Comparison of ENCODE assay signal across 1 cellular context in the genomic region with DNA sequence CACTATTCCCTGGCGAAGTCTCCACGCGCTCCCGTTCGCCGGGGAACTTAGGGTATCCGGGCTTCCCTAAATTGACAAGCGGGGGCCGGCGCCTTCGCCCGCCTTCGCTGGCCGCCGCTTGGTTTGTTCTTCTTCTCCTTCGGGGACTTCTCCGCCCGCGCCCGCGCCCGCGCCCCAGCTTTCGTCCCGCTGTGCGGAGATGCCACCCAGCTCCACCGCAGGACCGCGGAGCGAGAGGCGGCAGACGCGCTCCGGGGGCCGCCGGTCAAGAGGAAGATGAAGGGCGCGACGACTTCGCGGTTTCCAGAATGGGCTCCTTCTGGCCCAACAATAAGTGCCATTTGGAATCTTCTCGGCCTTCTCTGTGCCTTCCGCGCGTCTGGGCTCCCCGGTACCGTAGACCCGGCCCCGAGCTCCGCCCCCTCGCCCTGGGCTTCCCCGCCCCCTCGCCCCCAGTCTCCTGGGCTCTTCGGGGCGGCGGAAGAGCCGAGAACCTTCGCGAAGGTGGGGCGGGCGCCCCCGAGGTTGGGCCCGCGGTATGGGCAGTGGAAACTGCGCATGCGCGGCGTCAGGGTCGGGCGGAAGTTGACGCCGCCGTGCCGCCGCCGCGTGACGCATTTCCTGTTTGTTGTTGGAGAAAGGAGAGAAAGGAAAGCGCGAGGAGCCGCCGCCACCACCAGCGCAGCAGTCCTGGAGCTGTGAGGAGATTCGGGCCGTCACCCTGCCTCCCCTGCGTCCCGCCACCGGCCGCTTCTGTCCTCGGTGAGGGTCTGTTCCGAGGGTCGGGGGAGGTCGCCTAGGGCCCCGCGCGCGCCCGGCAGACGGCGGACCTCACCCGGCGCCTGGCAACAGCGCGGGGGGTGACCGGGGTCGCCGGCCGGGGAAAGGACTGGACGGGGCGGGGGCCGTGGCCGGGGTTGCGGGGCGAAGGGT.
TF ChIP-seq lines count a peak whose summit lies in the region.

A gene (plus strand): TSS at position 622 of the 933 bp plus-strand sequence. CDS start 21,569 bp downstream, outside the sequence.

TF ChIP-seq in K562, 482 proteins besides CTCF, POLR2A, EP300 and RAD21 (continued from another document and continues in another):
- TF ChIP-seq, protein P1, sequence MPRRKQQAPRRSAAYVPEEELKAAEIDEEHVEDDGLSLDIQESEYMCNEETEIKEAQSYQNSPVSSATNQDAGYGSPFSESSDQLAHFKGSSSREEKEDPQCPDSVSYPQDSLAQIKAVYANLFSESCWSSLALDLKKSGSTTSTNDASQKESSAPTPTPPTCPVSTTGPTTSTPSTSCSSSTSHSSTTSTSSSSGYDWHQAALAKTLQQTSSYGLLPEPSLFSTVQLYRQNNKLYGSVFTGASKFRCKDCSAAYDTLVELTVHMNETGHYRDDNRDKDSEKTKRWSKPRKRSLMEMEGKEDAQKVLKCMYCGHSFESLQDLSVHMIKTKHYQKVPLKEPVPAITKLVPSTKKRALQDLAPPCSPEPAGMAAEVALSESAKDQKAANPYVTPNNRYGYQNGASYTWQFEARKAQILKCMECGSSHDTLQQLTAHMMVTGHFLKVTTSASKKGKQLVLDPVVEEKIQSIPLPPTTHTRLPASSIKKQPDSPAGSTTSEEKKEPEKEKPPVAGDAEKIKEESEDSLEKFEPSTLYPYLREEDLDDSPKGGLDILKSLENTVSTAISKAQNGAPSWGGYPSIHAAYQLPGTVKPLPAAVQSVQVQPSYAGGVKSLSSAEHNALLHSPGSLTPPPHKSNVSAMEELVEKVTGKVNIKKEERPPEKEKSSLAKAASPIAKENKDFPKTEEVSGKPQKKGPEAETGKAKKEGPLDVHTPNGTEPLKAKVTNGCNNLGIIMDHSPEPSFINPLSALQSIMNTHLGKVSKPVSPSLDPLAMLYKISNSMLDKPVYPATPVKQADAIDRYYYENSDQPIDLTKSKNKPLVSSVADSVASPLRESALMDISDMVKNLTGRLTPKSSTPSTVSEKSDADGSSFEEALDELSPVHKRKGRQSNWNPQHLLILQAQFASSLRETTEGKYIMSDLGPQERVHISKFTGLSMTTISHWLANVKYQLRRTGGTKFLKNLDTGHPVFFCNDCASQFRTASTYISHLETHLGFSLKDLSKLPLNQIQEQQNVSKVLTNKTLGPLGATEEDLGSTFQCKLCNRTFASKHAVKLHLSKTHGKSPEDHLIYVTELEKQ (CRISPR knock-in tag; IDR thresholded peaks at IDR 0.05) = no peak
- TF ChIP-seq JUNB (CRISPR knock-in tag; conservative IDR thresholded peaks at IDR 0.05) (no peak), ZNF583 (CRISPR knock-in tag; IDR thresholded peaks at IDR 0.05) (no peak), POLR2B (IDR thresholded peaks at IDR 0.05; ENCODE audit: low read depth, partially characterized antibody) (peak; percentile 95), CBFB (CRISPR knock-in tag; IDR thresholded peaks at IDR 0.05) (no peak), XRCC5 (IDR thresholded peaks at IDR 0.05; ENCODE audit: low read depth, low read length) (no peak), NFIC (IDR thresholded peaks at IDR 0.05) (no peak), KAT8 (IDR thresholded peaks at IDR 0.05; ENCODE audit: low read depth) (no peak), ILK (tag; IDR thresholded peaks at IDR 0.05; ENCODE audit: borderline replicate concordance, low read depth) (no peak), LARP7 (IDR thresholded peaks at IDR 0.05) (no peak), NFRKB (IDR thresholded peaks at IDR 0.05; ENCODE audit: low read depth) (peak; percentile 42; the same call in 1 of the 2 replicates), ZFP36 (IDR thresholded peaks at IDR 0.05; ENCODE audit: low read depth, low read length, partially characterized antibody) (no peak), ZNF785 (CRISPR knock-in tag; IDR thresholded peaks at IDR 0.05) (no peak), SMAD1 (IDR thresholded peaks at IDR 0.05; ENCODE audit: low read depth, low read length, partially characterized antibody) (no peak), HCFC1 (IDR thresholded peaks at IDR 0.05; ENCODE audit: low read depth, low read length) (peak; percentile 87), TGIF2 (CRISPR knock-in tag; IDR thresholded peaks at IDR 0.05) (0 out of 2 replicates have a peak, but pooled peaks have one; percentile 46), SIN3B (IDR thresholded peaks at IDR 0.05; ENCODE audit: low read depth) (peak; percentile 69; the same call in 1 of the 2 replicates), ZNF23 (CRISPR knock-in tag; IDR thresholded peaks at IDR 0.05) (no peak), KLF13 (tag; IDR thresholded peaks at IDR 0.05; ENCODE audit: borderline replicate concordance, low read depth) (no peak), GABPB2 (CRISPR knock-in tag; conservative IDR thresholded peaks at IDR 0.05) (no peak), RAD51 (IDR thresholded peaks at IDR 0.05; ENCODE audit: borderline replicate concordance, low read depth) (no peak), EZH2 (IDR thresholded peaks at IDR 0.05; ENCODE audit: borderline replicate concordance, low read depth, low read length) (no peak), NCOR1 (IDR thresholded peaks at IDR 0.05) (no peak), RBM22 (IDR thresholded peaks at IDR 0.05; ENCODE audit: low read depth, low read length, poor library complexity, severe bottlenecking) (no peak), ATF1 (CRISPR knock-in tag; IDR thresholded peaks at IDR 0.05) (peak; percentile 63; the same call in 1 of the 2 replicates), ATF1 (tag; IDR thresholded peaks at IDR 0.05) (peak; percentile 97), GATAD2A (IDR thresholded peaks at IDR 0.05) (no peak)
- TF ChIP-seq, protein P2, sequence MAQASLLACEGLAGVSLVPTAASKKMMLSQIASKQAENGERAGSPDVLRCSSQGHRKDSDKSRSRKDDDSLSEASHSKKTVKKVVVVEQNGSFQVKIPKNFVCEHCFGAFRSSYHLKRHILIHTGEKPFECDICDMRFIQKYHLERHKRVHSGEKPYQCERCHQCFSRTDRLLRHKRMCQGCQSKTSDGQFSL (CRISPR knock-in tag; IDR thresholded peaks at IDR 0.05) = no peak
- TF ChIP-seq, protein P2 (tag; IDR thresholded peaks at IDR 0.05) = no peak
- TF ChIP-seq, protein P3, sequence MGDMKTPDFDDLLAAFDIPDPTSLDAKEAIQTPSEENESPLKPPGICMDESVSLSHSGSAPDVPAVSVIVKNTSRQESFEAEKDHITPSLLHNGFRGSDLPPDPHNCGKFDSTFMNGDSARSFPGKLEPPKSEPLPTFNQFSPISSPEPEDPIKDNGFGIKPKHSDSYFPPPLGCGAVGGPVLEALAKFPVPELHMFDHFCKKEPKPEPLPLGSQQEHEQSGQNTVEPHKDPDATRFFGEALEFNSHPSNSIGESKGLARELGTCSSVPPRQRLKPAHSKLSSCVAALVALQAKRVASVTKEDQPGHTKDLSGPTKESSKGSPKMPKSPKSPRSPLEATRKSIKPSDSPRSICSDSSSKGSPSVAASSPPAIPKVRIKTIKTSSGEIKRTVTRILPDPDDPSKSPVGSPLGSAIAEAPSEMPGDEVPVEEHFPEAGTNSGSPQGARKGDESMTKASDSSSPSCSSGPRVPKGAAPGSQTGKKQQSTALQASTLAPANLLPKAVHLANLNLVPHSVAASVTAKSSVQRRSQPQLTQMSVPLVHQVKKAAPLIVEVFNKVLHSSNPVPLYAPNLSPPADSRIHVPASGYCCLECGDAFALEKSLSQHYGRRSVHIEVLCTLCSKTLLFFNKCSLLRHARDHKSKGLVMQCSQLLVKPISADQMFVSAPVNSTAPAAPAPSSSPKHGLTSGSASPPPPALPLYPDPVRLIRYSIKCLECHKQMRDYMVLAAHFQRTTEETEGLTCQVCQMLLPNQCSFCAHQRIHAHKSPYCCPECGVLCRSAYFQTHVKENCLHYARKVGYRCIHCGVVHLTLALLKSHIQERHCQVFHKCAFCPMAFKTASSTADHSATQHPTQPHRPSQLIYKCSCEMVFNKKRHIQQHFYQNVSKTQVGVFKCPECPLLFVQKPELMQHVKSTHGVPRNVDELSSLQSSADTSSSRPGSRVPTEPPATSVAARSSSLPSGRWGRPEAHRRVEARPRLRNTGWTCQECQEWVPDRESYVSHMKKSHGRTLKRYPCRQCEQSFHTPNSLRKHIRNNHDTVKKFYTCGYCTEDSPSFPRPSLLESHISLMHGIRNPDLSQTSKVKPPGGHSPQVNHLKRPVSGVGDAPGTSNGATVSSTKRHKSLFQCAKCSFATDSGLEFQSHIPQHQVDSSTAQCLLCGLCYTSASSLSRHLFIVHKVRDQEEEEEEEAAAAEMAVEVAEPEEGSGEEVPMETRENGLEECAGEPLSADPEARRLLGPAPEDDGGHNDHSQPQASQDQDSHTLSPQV (IDR thresholded peaks at IDR 0.05) = peak; percentile 59; the same call in 1 of the 2 replicates
- TF ChIP-seq, protein P4, sequence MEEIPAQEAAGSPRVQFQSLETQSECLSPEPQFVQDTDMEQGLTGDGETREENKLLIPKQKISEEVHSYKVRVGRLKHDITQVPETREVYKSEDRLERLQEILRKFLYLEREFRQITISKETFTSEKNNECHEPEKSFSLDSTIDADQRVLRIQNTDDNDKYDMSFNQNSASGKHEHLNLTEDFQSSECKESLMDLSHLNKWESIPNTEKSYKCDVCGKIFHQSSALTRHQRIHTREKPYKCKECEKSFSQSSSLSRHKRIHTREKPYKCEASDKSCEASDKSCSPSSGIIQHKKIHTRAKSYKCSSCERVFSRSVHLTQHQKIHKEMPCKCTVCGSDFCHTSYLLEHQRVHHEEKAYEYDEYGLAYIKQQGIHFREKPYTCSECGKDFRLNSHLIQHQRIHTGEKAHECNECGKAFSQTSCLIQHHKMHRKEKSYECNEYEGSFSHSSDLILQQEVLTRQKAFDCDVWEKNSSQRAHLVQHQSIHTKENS (CRISPR knock-in tag; IDR thresholded peaks at IDR 0.05) = no peak
- TF ChIP-seq, protein P5, sequence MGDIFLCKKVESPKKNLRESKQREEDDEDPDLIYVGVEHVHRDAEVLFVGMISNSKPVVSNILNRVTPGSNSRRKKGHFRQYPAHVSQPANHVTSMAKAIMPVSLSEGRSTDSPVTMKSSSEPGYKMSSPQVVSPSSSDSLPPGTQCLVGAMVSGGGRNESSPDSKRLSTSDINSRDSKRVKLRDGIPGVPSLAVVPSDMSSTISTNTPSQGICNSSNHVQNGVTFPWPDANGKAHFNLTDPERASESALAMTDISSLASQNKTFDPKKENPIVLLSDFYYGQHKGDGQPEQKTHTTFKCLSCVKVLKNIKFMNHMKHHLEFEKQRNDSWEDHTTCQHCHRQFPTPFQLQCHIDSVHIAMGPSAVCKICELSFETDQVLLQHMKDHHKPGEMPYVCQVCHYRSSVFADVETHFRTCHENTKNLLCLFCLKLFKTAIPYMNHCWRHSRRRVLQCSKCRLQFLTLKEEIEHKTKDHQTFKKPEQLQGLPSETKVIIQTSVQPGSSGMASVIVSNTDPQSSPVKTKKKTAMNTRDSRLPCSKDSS (IDR thresholded peaks at IDR 0.05; ENCODE audit: low read depth, partially characterized antibody) = no peak
- TF ChIP-seq, protein P6, sequence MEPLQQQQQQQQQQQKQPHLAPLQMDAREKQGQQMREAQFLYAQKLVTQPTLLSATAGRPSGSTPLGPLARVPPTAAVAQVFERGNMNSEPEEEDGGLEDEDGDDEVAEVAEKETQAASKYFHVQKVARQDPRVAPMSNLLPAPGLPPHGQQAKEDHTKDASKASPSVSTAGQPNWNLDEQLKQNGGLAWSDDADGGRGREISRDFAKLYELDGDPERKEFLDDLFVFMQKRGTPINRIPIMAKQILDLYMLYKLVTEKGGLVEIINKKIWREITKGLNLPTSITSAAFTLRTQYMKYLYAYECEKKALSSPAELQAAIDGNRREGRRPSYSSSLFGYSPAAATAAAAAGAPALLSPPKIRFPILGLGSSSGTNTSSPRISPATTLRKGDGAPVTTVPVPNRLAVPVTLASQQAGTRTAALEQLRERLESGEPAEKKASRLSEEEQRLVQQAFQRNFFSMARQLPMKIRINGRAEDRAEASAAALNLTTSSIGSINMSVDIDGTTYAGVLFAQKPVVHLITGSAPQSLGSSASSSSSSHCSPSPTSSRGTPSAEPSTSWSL (CRISPR knock-in tag; IDR thresholded peaks at IDR 0.05; ENCODE audit: borderline replicate concordance) = no peak
- TF ChIP-seq, protein P7, sequence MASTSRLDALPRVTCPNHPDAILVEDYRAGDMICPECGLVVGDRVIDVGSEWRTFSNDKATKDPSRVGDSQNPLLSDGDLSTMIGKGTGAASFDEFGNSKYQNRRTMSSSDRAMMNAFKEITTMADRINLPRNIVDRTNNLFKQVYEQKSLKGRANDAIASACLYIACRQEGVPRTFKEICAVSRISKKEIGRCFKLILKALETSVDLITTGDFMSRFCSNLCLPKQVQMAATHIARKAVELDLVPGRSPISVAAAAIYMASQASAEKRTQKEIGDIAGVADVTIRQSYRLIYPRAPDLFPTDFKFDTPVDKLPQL (IDR thresholded peaks at IDR 0.05; ENCODE audit: extremely low read depth, insufficient read length) = no peak
- TF ChIP-seq, protein P8, sequence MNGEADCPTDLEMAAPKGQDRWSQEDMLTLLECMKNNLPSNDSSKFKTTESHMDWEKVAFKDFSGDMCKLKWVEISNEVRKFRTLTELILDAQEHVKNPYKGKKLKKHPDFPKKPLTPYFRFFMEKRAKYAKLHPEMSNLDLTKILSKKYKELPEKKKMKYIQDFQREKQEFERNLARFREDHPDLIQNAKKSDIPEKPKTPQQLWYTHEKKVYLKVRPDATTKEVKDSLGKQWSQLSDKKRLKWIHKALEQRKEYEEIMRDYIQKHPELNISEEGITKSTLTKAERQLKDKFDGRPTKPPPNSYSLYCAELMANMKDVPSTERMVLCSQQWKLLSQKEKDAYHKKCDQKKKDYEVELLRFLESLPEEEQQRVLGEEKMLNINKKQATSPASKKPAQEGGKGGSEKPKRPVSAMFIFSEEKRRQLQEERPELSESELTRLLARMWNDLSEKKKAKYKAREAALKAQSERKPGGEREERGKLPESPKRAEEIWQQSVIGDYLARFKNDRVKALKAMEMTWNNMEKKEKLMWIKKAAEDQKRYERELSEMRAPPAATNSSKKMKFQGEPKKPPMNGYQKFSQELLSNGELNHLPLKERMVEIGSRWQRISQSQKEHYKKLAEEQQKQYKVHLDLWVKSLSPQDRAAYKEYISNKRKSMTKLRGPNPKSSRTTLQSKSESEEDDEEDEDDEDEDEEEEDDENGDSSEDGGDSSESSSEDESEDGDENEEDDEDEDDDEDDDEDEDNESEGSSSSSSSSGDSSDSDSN (IDR thresholded peaks at IDR 0.05; ENCODE audit: borderline replicate concordance in 1 of 2, low read depth in 2 of 2, low read length in 2 of 2) = no peak
- TF ChIP-seq, protein P9, sequence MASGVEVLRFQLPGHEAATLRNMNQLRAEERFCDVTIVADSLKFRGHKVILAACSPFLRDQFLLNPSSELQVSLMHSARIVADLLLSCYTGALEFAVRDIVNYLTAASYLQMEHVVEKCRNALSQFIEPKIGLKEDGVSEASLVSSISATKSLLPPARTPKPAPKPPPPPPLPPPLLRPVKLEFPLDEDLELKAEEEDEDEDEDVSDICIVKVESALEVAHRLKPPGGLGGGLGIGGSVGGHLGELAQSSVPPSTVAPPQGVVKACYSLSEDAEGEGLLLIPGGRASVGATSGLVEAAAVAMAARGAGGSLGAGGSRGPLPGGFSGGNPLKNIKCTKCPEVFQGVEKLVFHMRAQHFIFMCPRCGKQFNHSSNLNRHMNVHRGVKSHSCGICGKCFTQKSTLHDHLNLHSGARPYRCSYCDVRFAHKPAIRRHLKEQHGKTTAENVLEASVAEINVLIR (CRISPR knock-in tag; IDR thresholded peaks at IDR 0.05) = peak; percentile 89
